In genomic region chr10:86682675-86683074, GRCh38 we compare ENCODE assay signal across 28 cellular contexts. TPM values are rescaled to one million over a fixed set of nuclear protein-coding genes. Genes with fewer than 3 reads are reported as not detected.
"Had no signal": no experiment of that assay in that cellular context is flagged by ENCODE, and none has a peak within 500 bp of the region (broad histone marks: within the 10 kb centered on the region; RNA-seq: fewer than 3 reads in every experiment).

No MANE protein-coding gene starts in this region.

- H3K9me3 ChIP-seq: breast epithelium, pancreas, suprapubic skin, upper lobe of right lung had no signal

- H3K27me3 Mint-ChIP-seq: activated naive CD4-positive, alpha-beta T cell treated with anti-CD3 and anti-CD28 coated beads, Interleukin-2, amount 50 U/mL, for 24 hours had no signal

- H3K27ac Mint-ChIP-seq: activated naive CD4-positive, alpha-beta T cell treated with anti-CD3 and anti-CD28 coated beads, Interleukin-2, amount 50 U/mL, for 24 hours; naive thymus-derived CD4-positive, alpha-beta T cell had no signal

- H3K36me3 ChIP-seq: breast epithelium, pancreas, suprapubic skin, upper lobe of right lung had no signal

- H3K27ac ChIP-seq: breast epithelium, pancreas, suprapubic skin, upper lobe of right lung had no signal

- H3K4me1 Mint-ChIP-seq: activated naive CD4-positive, alpha-beta T cell treated with anti-CD3 and anti-CD28 coated beads, Interleukin-2, amount 50 U/mL, for 24 hours; naive thymus-derived CD4-positive, alpha-beta T cell had no signal

- H3K4me1 ChIP-seq: breast epithelium, pancreas, upper lobe of right lung had no signal

- DNase-seq: activated CD4-positive, alpha-beta T cell treated with anti-CD3 and anti-CD28 coated beads, Interleukin-2, amount 50 U/mL, for 1 hour; activated CD8-positive, alpha-beta memory T cell treated with anti-CD3 and anti-CD28 coated beads for 24 hours; activated CD8-positive, alpha-beta memory T cell treated with anti-CD3 and anti-CD28 coated beads, Interleukin-2, amount 50 U/mL, for 48 hours; activated effector memory CD4-positive, alpha-beta T cell treated with Interleukin-2 at 50 U/mL for 16 hours; activated T-cell treated with anti-CD3 and anti-CD28 coated beads, Interleukin-2, amount 50 U/mL, for 48 hours; dermis blood vessel endothelial cell; effector memory CD4-positive, alpha-beta T cell; foreskin fibroblast; glutamatergic neuron; kidney; mesendoderm; naive thymus-derived CD4-positive, alpha-beta T cell; pancreas; stimulated activated CD4-positive, alpha-beta T cell treated with anti-CD3 and anti-CD28 coated beads, Interleukin-12 subunit alpha, Interleukin-12 subunit beta, amount 100 ng/mL, for 4 hours; stimulated activated CD4-positive, alpha-beta T cell treated with anti-CD3 and anti-CD28 coated beads, Interleukin-1b, Interleukin-23, amount 100 ng/mL, for 48 hours; stimulated activated CD8-positive, alpha-beta memory T cell treated with anti-CD3 and anti-CD28 coated beads, Interleukin-4, amount 100 ng/mL, for 48 hours; stimulated activated naive CD8-positive, alpha-beta T cell treated with anti-CD3 and anti-CD28 coated beads, Interleukin-15, Interleukin-2, amounts not matched to agents 100 U/mL and 50 U/mL, for 24 hours; upper lobe of right lung had no signal

- H3K4me3 Mint-ChIP-seq: activated naive CD4-positive, alpha-beta T cell treated with anti-CD3 and anti-CD28 coated beads, Interleukin-2, amount 50 U/mL, for 24 hours; naive thymus-derived CD4-positive, alpha-beta T cell had no signal

- H3K9me3 Mint-ChIP-seq: activated naive CD4-positive, alpha-beta T cell treated with anti-CD3 and anti-CD28 coated beads, Interleukin-2, amount 50 U/mL, for 24 hours; naive thymus-derived CD4-positive, alpha-beta T cell had no signal

- H3K36me3 Mint-ChIP-seq: activated naive CD4-positive, alpha-beta T cell treated with anti-CD3 and anti-CD28 coated beads, Interleukin-2, amount 50 U/mL, for 24 hours; naive thymus-derived CD4-positive, alpha-beta T cell had no signal

- H3K27me3 ChIP-seq: breast epithelium, pancreas, upper lobe of right lung had no signal

- H3K4me3 ChIP-seq: breast epithelium, pancreas, suprapubic skin, upper lobe of right lung had no signal

- ATAC-seq: activated CD4-positive, CD25-positive, alpha-beta regulatory T cell treated with anti-CD3 and anti-CD28 coated beads, Interleukin-2, amount 50 U/mL, for 24 hours; naive thymus-derived CD4-positive, alpha-beta T cell; pancreas; stimulated activated naive CD8-positive, alpha-beta T cell treated with anti-CD3 and anti-CD28 coated beads, Interleukin-15, Interleukin-2, amounts not matched to agents 100 U/mL and 50 U/mL, for 24 hours; upper lobe of right lung had no signal

RNA-seq across cellular contexts. Expression of gene LDB3, which starts 14.4 kb away (rescaled TPM):
- total RNA-seq: dermis blood vessel endothelial cell; endothelial cell of umbilical vein; T-helper 1 cell treated with Interleukin-12 subunit alpha and Interleukin-12 subunit beta and Interleukin-4 antibody, amounts not matched to agents 30 ng/mL and 1 ng/mL, for 36 hours had no signal
- polyA plus RNA-seq: endothelial cell of umbilical vein; naive thymus-derived CD4-positive, alpha-beta T cell had no signal

RNA-seq across cellular contexts. Expression of gene OPN4, which starts 28.3 kb away (rescaled TPM):
- total RNA-seq: astrocyte; breast epithelium; chondrocyte; dermis blood vessel endothelial cell; endothelial cell of umbilical vein; kidney; liver; mucosa of gallbladder; naive thymus-derived CD4-positive, alpha-beta T cell; pancreas; T-helper 1 cell treated with Interleukin-12 subunit alpha and Interleukin-12 subunit beta and Interleukin-4 antibody, amounts not matched to agents 30 ng/mL and 1 ng/mL, for 36 hours; upper lobe of right lung had no signal
- polyA plus RNA-seq: endothelial cell of umbilical vein; liver; naive thymus-derived CD4-positive, alpha-beta T cell; pancreas had no signal
